In the genomic region with DNA sequence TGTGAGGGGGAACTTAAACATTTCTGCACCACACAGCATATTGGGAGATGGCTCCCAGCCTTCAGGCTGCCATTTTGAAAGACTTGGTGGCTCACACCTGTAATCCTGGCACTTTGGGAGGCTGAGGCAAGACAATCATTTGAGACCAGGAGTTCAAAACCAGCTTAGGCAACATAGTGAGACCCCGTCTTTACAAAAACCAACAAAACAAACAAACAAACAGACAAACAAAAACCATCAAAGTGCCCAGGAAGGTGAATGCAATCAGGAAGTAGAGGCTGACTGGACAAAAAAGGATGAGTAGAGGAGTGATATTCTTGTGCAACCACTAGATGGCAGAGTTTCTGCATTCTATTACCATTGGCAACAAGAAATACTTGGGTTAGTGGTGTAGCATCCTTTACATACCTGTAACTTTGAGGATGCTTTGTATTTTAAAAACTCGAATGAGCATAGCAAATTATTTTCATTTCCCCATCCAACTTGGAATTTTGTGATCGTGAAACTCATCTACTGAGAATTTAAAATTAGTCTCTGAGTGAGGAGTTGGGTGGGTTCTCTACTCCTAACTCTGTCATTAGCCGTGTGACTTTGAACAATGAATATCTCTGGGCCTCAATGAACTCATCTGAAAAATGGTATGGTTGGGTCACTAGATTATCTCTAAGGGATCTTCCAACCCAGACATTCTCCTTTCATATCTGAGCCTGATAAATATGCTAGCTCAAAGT, we compare ENCODE assay signal across 8 cellular contexts.
DNase-seq lines count a peak whose midpoint lies in the region; ATAC-seq and FAIRE-seq lines count a peak whose summit lies in the region.

No MANE protein-coding gene starts in this region.

- ATAC-seq in GM18858 (IDR thresholded peaks at IDR 0.05; ENCODE audit: unreplicated experiment): peak; percentile 46

- in situ Hi-C loops in Caki2 (cut with HindIII; ENCODE audit: low pct_unique_long_range_greater_than_20kb, low sequenced_read_pairs): loop anchor here (25.0 kb wide), 1 partner anchor 117 kb away; no protein-coding TSS in a partner anchor
- in situ Hi-C loops in T47D (cut with HindIII; ENCODE audit: low pct_unique_long_range_greater_than_20kb, low sequenced_read_pairs): no loop called here

- FAIRE-seq in islet of Langerhans (lab: Jason Lieb, UNC): peak; percentile 92

- peak; percentile 49 for DNase-seq in Caki2 (ENCODE audit: low read depth)
- DNase-seq in HT-29 (ENCODE audit: low spot score): peak; percentile 63
- DNase-seq in NOMO-1 treated with dmso at 0.1 percent for 144 hours (lab: John Stamatoyannopoulos, UW; ENCODE audit: unreplicated experiment): peak; percentile 53
- peak; percentile 42 to 74 for DNase-seq in T47D (ENCODE audit: low read depth in 1 of 2, low spot score in 1 of 2)
- peak; percentile 34 for DNase-seq in stromal cell of bone marrow (ENCODE audit: low read depth)
- no peak for DNase-seq in cortex of kidney (lab: John Stamatoyannopoulos, UW)
